Comparison of ENCODE assay signal across 11 cellular contexts in genomic region chr10:119640384-119640783, GRCh38.
"Had no signal": no experiment of that assay in that cellular context is flagged by ENCODE, and none has a peak within 500 bp of the region (broad histone marks: within the 10 kb centered on the region; RNA-seq: fewer than 3 reads in every experiment).

No MANE protein-coding gene starts in this region.

- H3K27ac ChIP-seq: GM23248 had no signal

- H2AFZ ChIP-seq: GM23248, GM23338 had no signal

- H3K9ac ChIP-seq: GM23248 had no signal

- FAIRE-seq: H1, H54 had no signal

- ATAC-seq: GM23338, HCT116 had no signal

- H3K4me3 ChIP-seq: GM23248, GM23338, HAP-1 had no signal

- DNase-seq: GM23248, GOT3, H7, H9, HCEC 1CT, HFFc6 had no signal

- H3K36me3 ChIP-seq: HAP-1 had no signal

- H3K4me2 ChIP-seq: GM23338 had no signal
